15 cellular contexts compared by ENCODE assay signal in the genomic region with DNA sequence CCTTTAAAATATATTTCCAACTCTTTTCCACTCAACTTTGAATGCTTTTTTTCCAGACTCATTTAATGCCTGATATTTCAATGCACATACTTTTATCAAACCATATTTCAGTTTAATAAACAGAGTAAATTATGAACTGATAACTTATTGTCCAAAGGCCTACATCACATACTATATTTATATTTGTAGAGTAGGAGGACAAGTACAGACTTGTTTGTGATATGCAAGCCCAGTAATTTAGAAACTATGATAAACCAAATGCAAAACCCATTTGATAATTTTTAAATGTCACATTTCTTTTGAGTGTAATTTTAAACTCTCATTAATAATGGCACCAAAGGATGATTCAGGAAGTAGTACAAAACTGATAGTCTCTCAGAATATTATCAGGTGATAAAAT. TPM values are rescaled to one million over a fixed set of nuclear protein-coding genes. Genes with fewer than 3 reads are reported as not detected.
DNase-seq lines count a peak whose midpoint lies in the region; ATAC-seq, FAIRE-seq and TF ChIP-seq lines count a peak whose summit lies in the region.
"Had no signal": no experiment of that assay in that cellular context is flagged by ENCODE, and none has a peak within 500 bp of the region (broad histone marks: within the 10 kb centered on the region; RNA-seq: fewer than 3 reads in every experiment).

No MANE protein-coding gene starts in this region.

- TF ChIP-seq POLR2A in A549 (IDR thresholded peaks at IDR 0.05; ENCODE audit: low read length) = no peak
- no peak for TF ChIP-seq POLR2A in esophagus muscularis mucosa (IDR thresholded peaks at IDR 0.05; ENCODE audit: low read depth)

- H3K9me3 ChIP-seq in A549 (no peaks in the 10 kb centered on the region), iPS-20b (ENCODE audit: insufficient read depth, low read depth, low read length) (no peaks in the 10 kb centered on the region), esophagus muscularis mucosa (no peaks in the 10 kb centered on the region)
- H3K9me3 ChIP-seq: uterus had no signal

- CTCF ChIA-PET in A549 (lab: Yijun Ruan, JAX) = no interaction called here
- CTCF ChIA-PET in activated CD8-positive, alpha-beta T cell treated with anti-CD3 and anti-CD28 coated beads for 36 hours (lab: Charles Lee) = no interaction called here
- CTCF ChIA-PET in activated naive CD4-positive, alpha-beta T cell treated with anti-CD3 and anti-CD28 coated beads, Interleukin-2, amount 10 ng/mL, durations not matched to agents 7 days and 5 days (lab: Charles Lee) = no interaction called here

- H3K27me3 Mint-ChIP-seq in activated CD8-positive, alpha-beta T cell treated with anti-CD3 and anti-CD28 coated beads for 36 hours = no peaks in the 10 kb centered on the region
- H3K27me3 Mint-ChIP-seq in activated naive CD4-positive, alpha-beta T cell treated with anti-CD3 and anti-CD28 coated beads, Interleukin-2, amount 10 ng/mL, durations not matched to agents 7 days and 5 days = no peaks in the 10 kb centered on the region

- peaks cover 40% of the 10 kb centered on the region for H3K4me1 Mint-ChIP-seq in activated CD8-positive, alpha-beta T cell treated with anti-CD3 and anti-CD28 coated beads for 36 hours (ENCODE audit: low read depth)
- H3K4me1 Mint-ChIP-seq in activated naive CD4-positive, alpha-beta T cell treated with anti-CD3 and anti-CD28 coated beads, Interleukin-2, amount 10 ng/mL, durations not matched to agents 7 days and 5 days = peaks cover 35% of the 10 kb centered on the region

- H3K4me2 ChIP-seq in A549 = peak overlapping the region; percentile 78

- H3K36me3 ChIP-seq in iPS-20b (ENCODE audit: insufficient read depth, low read depth, low read length) (no peaks in the 10 kb centered on the region), esophagus muscularis mucosa (no peaks in the 10 kb centered on the region)
- H3K36me3 ChIP-seq: uterus had no signal

- TF ChIP-seq EP300 in A549 (IDR thresholded peaks at IDR 0.05) = no peak
- TF ChIP-seq EP300 in esophagus muscularis mucosa (IDR thresholded peaks at IDR 0.05) = no peak

- intact Hi-C loops in activated CD8-positive, alpha-beta T cell treated with anti-CD3 and anti-CD28 coated beads for 36 hours (cut with micrococcal nuclease) = no loop called here
- intact Hi-C loops in esophagus muscularis mucosa (cut with DNase I) = loop anchor here (10.0 kb wide), 2 partner anchors 146 to 184 kb away; no protein-coding TSS in a partner anchor

- no peak for TF ChIP-seq RAD21 in A549 (conservative IDR thresholded peaks at IDR 0.05 in 1 of 2, IDR thresholded peaks at IDR 0.05 in 1 of 2)

- peaks cover 37% of the 10 kb centered on the region for H3K36me3 Mint-ChIP-seq in activated CD8-positive, alpha-beta T cell treated with anti-CD3 and anti-CD28 coated beads for 36 hours (ENCODE audit: low read depth)
- peaks cover 30% of the 10 kb centered on the region for H3K36me3 Mint-ChIP-seq in activated naive CD4-positive, alpha-beta T cell treated with anti-CD3 and anti-CD28 coated beads, Interleukin-2, amount 10 ng/mL, durations not matched to agents 7 days and 5 days

- peaks cover 39% of the 10 kb centered on the region for H3K4me1 ChIP-seq in A549
- peaks cover 14% of the 10 kb centered on the region; the same call in 1 of the 2 replicates for H3K4me1 ChIP-seq in iPS-20b (ENCODE audit: insufficient read depth, low read length)
- H3K4me1 ChIP-seq in esophagus muscularis mucosa = peaks cover 18 to 38% (median 34%) of the 10 kb centered on the region in 4 donors

- POLR2A ChIA-PET in A549 (lab: Yijun Ruan, JAX) = no interaction called here
- POLR2A ChIA-PET in activated CD8-positive, alpha-beta T cell treated with anti-CD3 and anti-CD28 coated beads for 36 hours (lab: Charles Lee) = interaction anchor here (0.7 kb wide), 1 partner anchor 13 kb away, joined by 3 read pairs; no protein-coding TSS in a partner anchor

- peak overlapping the region; percentile 5; the same call in 1 of the 3 replicates for H3K4me3 ChIP-seq in A549
- peak overlapping the region; percentile 5; the same call in 1 of the 2 replicates for H3K4me3 ChIP-seq in iPS-20b (ENCODE audit: low read length)
- H3K4me3 ChIP-seq in esophagus muscularis mucosa = no peak overlapping the region
- H3K4me3 ChIP-seq: uterus had no signal

- H3K27ac ChIP-seq in A549 = peak overlapping the region in 1 of 2 experiments; percentile 39; a peak in 2 of 6 replicates
- no peak overlapping the region for H3K27ac ChIP-seq in iPS-20b (ENCODE audit: low read length)
- H3K27ac ChIP-seq in esophagus muscularis mucosa (replicated peaks in 1 of 4) = no peak overlapping the region
- H3K27ac ChIP-seq: uterus had no signal

- FAIRE-seq in A549 (lab: Jason Lieb, UNC) (no peak), GM18507 (lab: Jason Lieb, UNC) (peak; percentile 59)

- no peak for TF ChIP-seq CTCF in A549 (IDR thresholded peaks at IDR 0.05)
- no peak for TF ChIP-seq CTCF in activated CD8-positive, alpha-beta T cell treated with anti-CD3 and anti-CD28 coated beads for 36 hours (IDR thresholded peaks at IDR 0.05)
- TF ChIP-seq CTCF in esophagus muscularis mucosa (IDR thresholded peaks at IDR 0.05) = no peak

- DNase-seq in A549 (ENCODE audit: low read depth in 1 of 2, low spot score in 1 of 2) (no peak), GM18507 (ENCODE audit: extremely low spot score, insufficient read length, low read depth) (no peak), esophagus muscularis mucosa (ENCODE audit: extremely low spot score) (no peak), amniotic stem cell (lab: John Stamatoyannopoulos, UW) (no peak), SKM-1 (lab: John Stamatoyannopoulos, UW; ENCODE audit: unreplicated experiment) (no peak)
- no peak for DNase-seq in activated CD8-positive, alpha-beta T cell treated with anti-CD3 and anti-CD28 coated beads for 36 hours
- no peak for DNase-seq in activated naive CD4-positive, alpha-beta T cell treated with anti-CD3 and anti-CD28 coated beads, Interleukin-2, amount 10 ng/mL, durations not matched to agents 7 days and 5 days
- DNase-seq: amygdala; KG1; NCI-H187 treated with DMSO at 0.1 percent for 48 hours; NCI-H748 treated with DMSO at 0.1 percent for 48 hours; SHP77 treated with DMSO at 0.1 percent for 48 hours; stimulated activated CD4-positive, alpha-beta T cell treated with anti-CD3 and anti-CD28 coated beads, Interleukin-2, amount 100 ng/mL, for 24 hours; uterus had no signal

- no peaks in the 10 kb centered on the region for H3K9me3 Mint-ChIP-seq in activated CD8-positive, alpha-beta T cell treated with anti-CD3 and anti-CD28 coated beads for 36 hours
- peaks cover 1% of the 10 kb centered on the region for H3K9me3 Mint-ChIP-seq in activated naive CD4-positive, alpha-beta T cell treated with anti-CD3 and anti-CD28 coated beads, Interleukin-2, amount 10 ng/mL, durations not matched to agents 7 days and 5 days

- H3K27me3 ChIP-seq in iPS-20b (ENCODE audit: insufficient read depth, low read length) (no peaks in the 10 kb centered on the region), esophagus muscularis mucosa (no peaks in the 10 kb centered on the region)
- H3K27me3 ChIP-seq: uterus had no signal

- H3K4me3 Mint-ChIP-seq in activated CD8-positive, alpha-beta T cell treated with anti-CD3 and anti-CD28 coated beads for 36 hours = no peak overlapping the region
- no peak overlapping the region for H3K4me3 Mint-ChIP-seq in activated naive CD4-positive, alpha-beta T cell treated with anti-CD3 and anti-CD28 coated beads, Interleukin-2, amount 10 ng/mL, durations not matched to agents 7 days and 5 days

- H3K27ac Mint-ChIP-seq in activated CD8-positive, alpha-beta T cell treated with anti-CD3 and anti-CD28 coated beads for 36 hours = peak overlapping the region; percentile 82
- no peak overlapping the region for H3K27ac Mint-ChIP-seq in activated naive CD4-positive, alpha-beta T cell treated with anti-CD3 and anti-CD28 coated beads, Interleukin-2, amount 10 ng/mL, durations not matched to agents 7 days and 5 days

- ATAC-seq in A549 = no peak
- ATAC-seq in activated CD8-positive, alpha-beta T cell treated with anti-CD3 and anti-CD28 coated beads for 36 hours = no peak

- no peak overlapping the region for H3K9ac ChIP-seq in iPS-20b (ENCODE audit: low read depth, low read length)

TF ChIP-seq in A549, 52 proteins besides CTCF, POLR2A, EP300 and RAD21 (continues in another document):
- TF ChIP-seq, protein P1, sequence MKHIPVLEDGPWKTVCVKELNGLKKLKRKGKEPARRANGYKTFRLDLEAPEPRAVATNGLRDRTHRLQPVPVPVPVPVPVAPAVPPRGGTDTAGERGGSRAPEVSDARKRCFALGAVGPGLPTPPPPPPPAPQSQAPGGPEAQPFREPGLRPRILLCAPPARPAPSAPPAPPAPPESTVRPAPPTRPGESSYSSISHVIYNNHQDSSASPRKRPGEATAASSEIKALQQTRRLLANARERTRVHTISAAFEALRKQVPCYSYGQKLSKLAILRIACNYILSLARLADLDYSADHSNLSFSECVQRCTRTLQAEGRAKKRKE (CRISPR knock-in tag; IDR thresholded peaks at IDR 0.05; ENCODE audit: low read depth) = no peak
- no peak for TF ChIP-seq KDM1A (IDR thresholded peaks at IDR 0.05; ENCODE audit: low read depth)
- TF ChIP-seq RARB (CRISPR knock-in tag; IDR thresholded peaks at IDR 0.05) = no peak

RNA-seq across cellular contexts. Expression of a gene that starts 3.3 kb away (rescaled TPM):
- polyA plus RNA-seq in A549 (2011; rRNA removed) (14.9 and 26.3 TPM in 2 replicates), A549 (2017; fragmentation: RNase III; extraction: RNeasy Plus Mini Kit Qiagen cat#74134 plus additional on column Dnase treatment) (10.8 to 11.7 TPM (median 11.7 TPM) in 3 replicates)
- polyA plus RNA-seq in A549 (2012; cell fraction: cytosol; rRNA removed) = 3.2 and 4.4 TPM in 2 replicates
- 4.6 and 6.7 TPM in 2 replicates for polyA plus RNA-seq in A549 (2012; cell fraction: nucleus; rRNA removed)
- polyA minus RNA-seq in A549 (2011; rRNA and poly(A)+ RNA removed) = 49.5 and 52.4 TPM in 2 replicates
- total RNA-seq in activated CD8-positive, alpha-beta T cell treated with anti-CD3 and anti-CD28 coated beads for 36 hours = 10 to 100 TPM; 29.4 to 30.5 TPM
- 1 to 10 TPM; 5.4 to 8.3 (median 6.7) TPM for total RNA-seq in esophagus muscularis mucosa

Comparison
In these comparisons a context has a peak if more than half of its experiments do, and no peak if none do; other contexts are left out.
1. H3K4me3 ChIP-seq: peak in A549 (single experiment) and iPS-20b (single experiment); none in esophagus muscularis mucosa (0 of 4).